10 cellular contexts compared by ENCODE assay signal in the genomic region with DNA sequence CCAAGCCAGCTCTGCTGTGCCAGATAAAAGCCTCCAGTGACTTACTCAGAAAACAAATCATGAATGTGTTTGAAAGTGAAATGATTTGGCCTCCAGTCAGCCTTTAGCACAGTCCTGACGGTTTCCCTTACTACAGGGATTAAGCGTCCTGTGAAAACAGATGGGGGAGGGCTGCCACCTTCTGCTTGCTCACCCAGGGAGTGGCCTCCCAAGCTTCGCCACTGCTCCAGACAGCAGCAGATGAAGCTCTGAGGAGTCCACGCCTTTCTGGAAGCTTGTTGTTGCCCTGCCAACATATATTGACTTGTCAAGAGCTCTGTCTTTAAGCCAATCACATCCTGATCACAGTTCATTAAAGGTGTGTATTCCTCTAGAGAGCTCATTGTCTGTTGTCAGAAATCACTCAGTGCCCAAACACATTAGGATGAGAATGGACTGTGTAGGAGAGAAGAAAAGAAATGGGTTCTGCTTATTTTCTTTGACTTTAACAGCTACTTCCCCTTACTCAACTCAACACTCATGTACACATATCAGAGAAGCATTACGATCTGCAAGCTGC. TPM values are rescaled to one million over a fixed set of nuclear protein-coding genes. Genes with fewer than 3 reads are reported as not detected.
DNase-seq lines count a peak whose midpoint lies in the region; ATAC-seq, FAIRE-seq and TF ChIP-seq lines count a peak whose summit lies in the region.
"Had no signal": no experiment of that assay in that cellular context is flagged by ENCODE, and none has a peak within 500 bp of the region (broad histone marks: within the 10 kb centered on the region; RNA-seq: fewer than 3 reads in every experiment).

No MANE protein-coding gene starts in this region.

- no peak overlapping the region for H2BK5ac ChIP-seq in mesendoderm (ENCODE audit: low read length)

- H3K27me3 ChIP-seq in bronchial epithelial cell (ENCODE audit: control insufficient read depth, insufficient read depth, low read length): no peaks in the 10 kb centered on the region
- H3K27me3 ChIP-seq in mesendoderm (ENCODE audit: insufficient read depth, low read length, poor library complexity): no peaks in the 10 kb centered on the region
- H3K27me3 ChIP-seq: BLaER1 treated with 17β-estradiol and CSF1 and Interleukin-3, amounts not matched to agents 10 nM and 100 nM had no signal

- no peak overlapping the region for H3K4ac ChIP-seq in mesendoderm (ENCODE audit: low read depth, low read length)

- H3K36me3 Mint-ChIP-seq in mesothelial cell of epicardium: no peaks in the 10 kb centered on the region

- no peak overlapping the region for H3K27ac ChIP-seq in mesendoderm (ENCODE audit: low read depth, low read length)

- no CpG with 5 or more reads among the region's 5 CpGs for WGBS in mesendoderm (ENCODE audit: extremely low coverage, insufficient coverage, low lambda C conversion rate)

- H3K27me3 Mint-ChIP-seq in mesothelial cell of epicardium (ENCODE audit: low read depth): no peaks in the 10 kb centered on the region

- no peak for TF ChIP-seq CTCF in bronchial epithelial cell (IDR thresholded peaks at IDR 0.05; ENCODE audit: insufficient read depth, low read length, severe bottlenecking)
- no peak for TF ChIP-seq CTCF in mesothelial cell of epicardium (IDR thresholded peaks at IDR 0.05; ENCODE audit: unreplicated experiment)

- H3K18ac ChIP-seq in mesendoderm (ENCODE audit: low read length): no peak overlapping the region

- no peak overlapping the region for H2BK120ac ChIP-seq in mesendoderm (ENCODE audit: low read depth, low read length)

- H3K4me3 Mint-ChIP-seq in mesothelial cell of epicardium: no peak overlapping the region

- peak; percentile 21 for DNase-seq in A172 (ENCODE audit: low spot score)
- peak; percentile 58 for DNase-seq in LHCN-M2 (ENCODE audit: low read depth)
- DNase-seq in bronchial epithelial cell (ENCODE audit: low read depth): peak; percentile 96
- DNase-seq in mesendoderm: peak; percentile 81
- DNase-seq in NK-92 treated with Interleukin-12 subunit alpha and Interleukin-12 subunit beta, amount 100 ng/mL, for 24 hours (lab: John Stamatoyannopoulos, UW): no peak
- no peak for DNase-seq in mesothelial cell of epicardium (ENCODE audit: low spot score in 2 of 2, unreplicated experiment in 2 of 2)
- DNase-seq: NCI-H1417 had no signal

- no peak overlapping the region for H3K9ac ChIP-seq in mesendoderm (ENCODE audit: low read length)

- H3K23ac ChIP-seq in mesendoderm (ENCODE audit: low read length): no peak overlapping the region

- H3K27ac Mint-ChIP-seq in mesothelial cell of epicardium: no peak overlapping the region

- peak; percentile 97 for FAIRE-seq in bronchial epithelial cell (lab: Jason Lieb, UNC)

- H3K36me3 ChIP-seq in bronchial epithelial cell (ENCODE audit: control insufficient read depth, insufficient read depth, low read length) (no peaks in the 10 kb centered on the region), mesendoderm (ENCODE audit: control insufficient read depth, insufficient read depth, low read length) (no peaks in the 10 kb centered on the region)
- H3K36me3 ChIP-seq: BLaER1 treated with 17β-estradiol and CSF1 and Interleukin-3, amounts not matched to agents 10 nM and 100 nM had no signal

- no peak overlapping the region for H3K4me2 ChIP-seq in mesendoderm (ENCODE audit: low read length)

- no peak overlapping the region for H3K56ac ChIP-seq in mesendoderm (ENCODE audit: low read length)

- H3K4me1 Mint-ChIP-seq in mesothelial cell of epicardium: peaks cover 6% of the 10 kb centered on the region

- H4K8ac ChIP-seq in mesendoderm (ENCODE audit: low read depth, low read length): no peak overlapping the region

- no peak overlapping the region for H3K4me3 ChIP-seq in bronchial epithelial cell (ENCODE audit: low read depth, low read length)
- H3K4me3 ChIP-seq in mesendoderm (ENCODE audit: low read length): no peak overlapping the region
- H3K4me3 ChIP-seq: BLaER1 treated with 17β-estradiol and CSF1 and Interleukin-3, amounts not matched to agents 10 nM and 100 nM had no signal

- H4K5ac ChIP-seq in mesendoderm (ENCODE audit: low read length): no peak overlapping the region

- no peaks in the 10 kb centered on the region for H3K79me1 ChIP-seq in mesendoderm (ENCODE audit: low read length)

- H3K4me1 ChIP-seq in mesendoderm (ENCODE audit: control insufficient read depth, low read depth, low read length): no peaks in the 10 kb centered on the region

- H2BK15ac ChIP-seq in mesendoderm (replicated peaks; ENCODE audit: low read depth): no peak overlapping the region

- H3K79me2 ChIP-seq in mesendoderm (ENCODE audit: control insufficient read depth, insufficient read depth, low read length): no peaks in the 10 kb centered on the region

- no peaks in the 10 kb centered on the region for H3K9me3 Mint-ChIP-seq in mesothelial cell of epicardium

- H2AK5ac ChIP-seq in mesendoderm (ENCODE audit: low read length): no peak overlapping the region

- ATAC-seq in HG02610 (IDR thresholded peaks at IDR 0.05; ENCODE audit: unreplicated experiment): no peak
- no peak for ATAC-seq in GM18861 (IDR thresholded peaks at IDR 0.05; ENCODE audit: unreplicated experiment)

RNA-seq across cellular contexts. Expression of gene FYB1, which starts 4.9 kb away (rescaled TPM):
- 0.05 and 0.12 TPM in 2 replicates for total RNA-seq in A172 (2014; rRNA removed; shearing (Covaris generic))
- total RNA-seq in LHCN-M2 (2014; rRNA removed): not detected in 2 replicates
- polyA plus RNA-seq in LHCN-M2 (2012): not detected
- total RNA-seq in bronchial epithelial cell: 0.13 and 0.26 TPM in 2 replicates
- not detected for polyA plus RNA-seq in mesendoderm (2013, experiment 1 of 2)
- not detected for polyA plus RNA-seq in mesendoderm (2013, experiment 2 of 2)
- 1.2 to 1.6 TPM (median 1.5 TPM) in 3 replicates for total RNA-seq in mesothelial cell of epicardium

Comparison
In these comparisons a context has a peak if more than half of its experiments do, and no peak if none do; other contexts are left out.
1. DNase-seq: peak in A172 (single experiment), LHCN-M2 (single experiment), bronchial epithelial cell (single experiment) and mesendoderm (single experiment); none in NK-92 treated with Interleukin-12 subunit alpha and Interleukin-12 subunit beta, amount 100 ng/mL, for 24 hours (single experiment) and mesothelial cell of epicardium (0 of 2).